In genomic region chr6:26552640-26553189, GRCh38 we compare ENCODE assay signal across 9 cellular contexts. TPM values are rescaled to one million over a fixed set of nuclear protein-coding genes. Genes with fewer than 3 reads are reported as not detected.
DNase-seq lines count a peak whose midpoint lies in the region; TF ChIP-seq lines count a peak whose summit lies in the region.
"Had no signal": no experiment of that assay in that cellular context is flagged by ENCODE, and none has a peak within 500 bp of the region (broad histone marks: within the 10 kb centered on the region; RNA-seq: fewer than 3 reads in every experiment).

No MANE protein-coding gene starts in this region.

- H3K4me1 ChIP-seq in SJCRH30 (no peaks in the 10 kb centered on the region), iPS-18a (ENCODE audit: control insufficient read depth, low read depth, low read length) (peaks cover 3% of the 10 kb centered on the region), testis (peaks cover 13% of the 10 kb centered on the region)

- H3K9me3 ChIP-seq in SJCRH30 (replicated peaks) = no peaks in the 10 kb centered on the region
- H3K9me3 ChIP-seq in iPS-18a (ENCODE audit: control insufficient read depth, low read depth, low read length) = no peaks in the 10 kb centered on the region
- H3K9me3 ChIP-seq in testis = no peaks in the 10 kb centered on the region

- H3K27me3 ChIP-seq in SJCRH30 (no peaks in the 10 kb centered on the region), iPS-18a (ENCODE audit: control insufficient read depth, insufficient read depth, low read length) (no peaks in the 10 kb centered on the region), testis (no peaks in the 10 kb centered on the region)

- H3K4me3 ChIP-seq in SJCRH30 (peak overlapping the region; percentile 60), iPS-18a (ENCODE audit: low read length) (peak overlapping the region; percentile 89), testis (peak overlapping the region; percentile 53 to 75)

- TF ChIP-seq POLR2A in testis (IDR thresholded peaks at IDR 0.05) = no peak

- DNase-seq in NCI-H1105 treated with DMSO at 0.1 percent for 48 hours (lab: John Stamatoyannopoulos, UW) (peak; percentile 63), NCI-H1105 (lab: John Stamatoyannopoulos, UW) (no peak), SJCRH30 (no peak), testis (no peak), OCI-M1 (lab: John Stamatoyannopoulos, UW) (no peak), NCI-H187 treated with DMSO at 0.1 percent for 48 hours (lab: John Stamatoyannopoulos, UW) (no peak), NCI-H2107 (lab: John Stamatoyannopoulos, UW) (no peak)
- DNase-seq: SIG-M5 had no signal

- 26 to 29% methylated on average over 11 of the region's 11 CpGs for WGBS in testis, 2 donors

- no peak overlapping the region for H3K9ac ChIP-seq in iPS-18a (ENCODE audit: low read length)

- H3K36me3 ChIP-seq in SJCRH30 (no peaks in the 10 kb centered on the region), iPS-18a (ENCODE audit: control insufficient read depth, low read depth, low read length) (no peaks in the 10 kb centered on the region), testis (ENCODE audit: low read depth, missing control alignments) (no peaks in the 10 kb centered on the region)

- TF ChIP-seq CTCF in testis (IDR thresholded peaks at IDR 0.05) = no peak

- H3K27ac ChIP-seq in SJCRH30 = no peak overlapping the region
- H3K27ac ChIP-seq in iPS-18a (ENCODE audit: low read length) = no peak overlapping the region
- H3K27ac ChIP-seq in testis = peak overlapping the region; percentile 85 to 90

- intact Hi-C loops in testis (cut with DNase I; ENCODE audit: low total_unique reads) = no loop called here

RNA-seq across cellular contexts. Expression of gene HMGN4, which starts 14.5 kb away (rescaled TPM):
- total RNA-seq in SJCRH30 (2014; rRNA removed; shearing (Covaris generic)) = 52.2 and 53.8 TPM in 2 replicates
- total RNA-seq in testis = 10 to 100 TPM; 69.4 to 74.8 TPM
- 72.2 TPM for polyA plus RNA-seq in testis (ENCODE audit: insufficient read depth, low read depth, low replicate concordance)

RNA-seq across cellular contexts. Expression of gene ABT1, which starts 44.0 kb away (rescaled TPM):
- 26.6 and 30.7 TPM in 2 replicates for total RNA-seq in SJCRH30 (2014; rRNA removed; shearing (Covaris generic))
- total RNA-seq in testis = 10 to 100 TPM; 18.9 to 23.6 TPM
- 17.0 TPM for polyA plus RNA-seq in testis (ENCODE audit: insufficient read depth, low read depth, low replicate concordance)

RNA-seq across cellular contexts. Expression of gene BTN1A1, which starts 52.6 kb away (rescaled TPM):
- total RNA-seq in SJCRH30 (2014; rRNA removed; shearing (Covaris generic)) = 0.04 TPM in 1 of 2 replicates, not detected in the other
- total RNA-seq in testis = under 1 TPM; 0.31 TPM
- 0.30 TPM for polyA plus RNA-seq in testis (ENCODE audit: insufficient read depth, low read depth, low replicate concordance)

Comparison
In these comparisons a context has a peak if more than half of its experiments do, and no peak if none do; other contexts are left out.
1. H3K27ac ChIP-seq: peak in testis (2 of 2); none in SJCRH30 (single experiment) and iPS-18a (single experiment).
2. Peak in every context shown above with its lines, with median percentiles within 50 percentile points of each other: H3K4me3 ChIP-seq.